Comparison of ENCODE assay signal across 18 cellular contexts in genomic region chr2:233813236-233814062, GRCh38. TPM values are rescaled to one million over a fixed set of nuclear protein-coding genes. Genes with fewer than 3 reads are reported as not detected.
"Had no signal": no experiment of that assay in that cellular context is flagged by ENCODE, and none has a peak within 500 bp of the region (broad histone marks: within the 10 kb centered on the region; RNA-seq: fewer than 3 reads in every experiment).

No MANE protein-coding gene starts in this region.

- H3K4me3 Mint-ChIP-seq: naive thymus-derived CD8-positive, alpha-beta T cell; T-helper 1 cell treated with Interleukin-12 subunit alpha and Interleukin-12 subunit beta and Interleukin-4 antibody, amounts not matched to agents 30 μg/mL and 1 μg/mL, for 36 hours had no signal

- ATAC-seq: gastroesophageal sphincter; naive thymus-derived CD8-positive, alpha-beta T cell had no signal

- H3K27me3 ChIP-seq: adrenal gland, tibial nerve had no signal

- H3K4me1 ChIP-seq: adrenal gland, gastroesophageal sphincter, tibial nerve had no signal

- H3K27ac ChIP-seq: adrenal gland, epithelial cell of prostate, gastroesophageal sphincter, tibial nerve had no signal

- H3K9me3 ChIP-seq: adrenal gland, mucosa of descending colon, tibial nerve had no signal

- H3K9me3 Mint-ChIP-seq: naive thymus-derived CD8-positive, alpha-beta T cell; T-helper 1 cell treated with Interleukin-12 subunit alpha and Interleukin-12 subunit beta and Interleukin-4 antibody, amounts not matched to agents 30 μg/mL and 1 μg/mL, for 36 hours had no signal

- DNase-seq: activated CD4-positive, alpha-beta T cell treated with anti-CD3 and anti-CD28 coated beads, Interleukin-2, amount 50 U/mL, for 4 hours; activated naive CD4-positive, alpha-beta T cell treated with anti-CD3 and anti-CD28 coated beads, Interleukin-2, amount 50 U/mL, for 16 hours; central memory CD4-positive, alpha-beta T cell; cortex of kidney; effector CD8-positive, alpha-beta T cell; hippocampal formation; naive thymus-derived CD8-positive, alpha-beta T cell; stimulated activated CD4-positive, alpha-beta T cell treated with anti-CD3 and anti-CD28 coated beads, Interleukin-4, amount 100 ng/mL, for 4 hours had no signal

- H3K27ac Mint-ChIP-seq: naive thymus-derived CD8-positive, alpha-beta T cell; T-helper 1 cell treated with Interleukin-12 subunit alpha and Interleukin-12 subunit beta and Interleukin-4 antibody, amounts not matched to agents 30 μg/mL and 1 μg/mL, for 36 hours had no signal

- H3K36me3 Mint-ChIP-seq: naive thymus-derived CD8-positive, alpha-beta T cell had no signal

- H3K4me3 ChIP-seq: adrenal gland, gastroesophageal sphincter, mucosa of descending colon, tibial nerve had no signal

- H3K36me3 ChIP-seq: adrenal gland, gastroesophageal sphincter, tibial nerve had no signal

RNA-seq across cellular contexts. Expression of gene MROH2A, which starts 35.3 kb away (rescaled TPM):
- total RNA-seq: adrenal gland; gastroesophageal sphincter; lung microvascular endothelial cell; naive thymus-derived CD8-positive, alpha-beta T cell; omental fat pad; pulmonary artery endothelial cell; skeletal muscle tissue; tibial nerve had no signal
- polyA plus RNA-seq: naive thymus-derived CD8-positive, alpha-beta T cell had no signal

RNA-seq across cellular contexts. Expression of gene HJURP, which starts 40.9 kb away (rescaled TPM):
- total RNA-seq: naive thymus-derived CD8-positive, alpha-beta T cell had no signal
- polyA plus RNA-seq: naive thymus-derived CD8-positive, alpha-beta T cell had no signal

RNA-seq across cellular contexts. Expression of gene UGT1A1, which starts 53.4 kb away (rescaled TPM):
- total RNA-seq: lung microvascular endothelial cell; naive thymus-derived CD8-positive, alpha-beta T cell; omental fat pad; pulmonary artery endothelial cell; skeletal muscle tissue; tibial nerve had no signal
- polyA plus RNA-seq: naive thymus-derived CD8-positive, alpha-beta T cell had no signal
